8 cellular contexts compared by ENCODE assay signal in the genomic region with DNA sequence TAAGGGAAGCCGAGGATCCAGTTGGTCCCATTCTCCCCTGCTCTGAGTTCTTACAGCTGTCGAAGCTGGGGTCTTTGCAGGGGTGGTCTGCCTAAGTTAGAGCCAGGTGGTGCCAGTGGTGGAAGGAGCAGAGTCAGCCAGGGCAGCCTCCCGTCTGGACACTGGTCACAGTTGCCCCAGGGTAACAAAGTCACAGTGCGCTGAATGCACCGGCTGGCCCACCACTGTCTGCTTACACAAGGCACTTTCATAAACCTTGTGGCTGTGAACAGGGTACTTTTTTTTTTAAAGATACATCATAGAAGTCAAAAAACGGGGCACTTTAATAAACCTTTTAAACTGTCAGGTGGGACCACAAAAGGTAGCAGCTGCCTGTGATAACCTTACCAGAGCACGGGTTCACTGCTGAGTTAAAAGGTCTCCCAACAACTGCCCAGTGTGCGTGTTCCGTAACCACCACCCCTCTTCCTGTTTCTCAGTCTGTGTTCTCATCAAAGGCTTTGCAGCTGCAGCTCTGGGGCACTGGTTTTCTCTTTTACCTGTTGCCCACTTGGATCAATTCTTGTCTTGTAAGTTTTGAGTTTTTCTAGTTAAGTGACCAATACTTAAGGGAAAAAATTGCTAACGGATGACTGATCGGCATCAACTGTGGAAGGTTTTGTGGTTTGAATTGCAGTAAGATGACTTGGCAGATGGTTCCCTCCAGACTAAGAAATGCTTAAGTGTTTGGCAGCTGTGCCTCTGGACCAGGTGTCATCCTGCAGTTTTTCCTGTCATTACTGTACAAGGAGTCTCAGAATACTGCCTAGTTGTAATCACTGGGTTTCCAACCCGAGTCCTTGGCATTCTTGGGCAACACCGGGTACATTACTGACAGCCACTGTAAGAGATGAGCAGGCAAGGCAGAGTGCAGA. TPM values are rescaled to one million over a fixed set of nuclear protein-coding genes. Genes with fewer than 3 reads are reported as not detected.
DNase-seq lines count a peak whose midpoint lies in the region; ATAC-seq and TF ChIP-seq lines count a peak whose summit lies in the region.

No MANE protein-coding gene starts in this region.

- no peak overlapping the region for H2AFZ ChIP-seq in GM23248

- in situ Hi-C loops in GM23248 (cut with MboI): no loop called here

- H4K20me1 ChIP-seq in GM23248 (ENCODE audit: insufficient read depth): no peaks in the 10 kb centered on the region

- POLR2A ChIA-PET in activated CD4-positive, alpha-beta T cell treated with anti-CD3 and anti-CD28 coated beads for 36 hours (lab: Charles Lee): interaction anchor here (1.0 kb wide), 1 partner anchor 255 kb away, joined by 4 read pairs; no protein-coding TSS in a partner anchor

- H3K9me3 ChIP-seq in GM23248 (ENCODE audit: low read depth): no peaks in the 10 kb centered on the region

- peak overlapping the region; percentile 38 for H3K9ac ChIP-seq in GM23248

- H3K4me3 Mint-ChIP-seq in activated CD4-positive, alpha-beta T cell treated with anti-CD3 and anti-CD28 coated beads for 36 hours: peak overlapping the region; percentile 13
- H3K4me3 Mint-ChIP-seq in endothelial cell (ENCODE audit: unreplicated experiment): peak overlapping the region; percentile 69
- H3K4me3 Mint-ChIP-seq in osteocyte (ENCODE audit: unreplicated experiment): no peak overlapping the region

- peak overlapping the region; percentile 88 for H3K27ac Mint-ChIP-seq in activated CD4-positive, alpha-beta T cell treated with anti-CD3 and anti-CD28 coated beads for 36 hours
- H3K27ac Mint-ChIP-seq in endothelial cell (ENCODE audit: unreplicated experiment) (no peak overlapping the region), osteocyte (ENCODE audit: unreplicated experiment) (no peak overlapping the region)

- peaks cover 53% of the 10 kb centered on the region for H3F3A ChIP-seq in GM23248 (ENCODE audit: insufficient read depth)

- H3K27ac ChIP-seq in GM23248: peak overlapping the region; percentile 71

- no peak overlapping the region for H3K4me3 ChIP-seq in GM23248

- H3K9me3 Mint-ChIP-seq in activated CD4-positive, alpha-beta T cell treated with anti-CD3 and anti-CD28 coated beads for 36 hours (ENCODE audit: low read depth): no peaks in the 10 kb centered on the region
- H3K9me3 Mint-ChIP-seq in endothelial cell (ENCODE audit: unreplicated experiment) (no peaks in the 10 kb centered on the region), osteocyte (ENCODE audit: unreplicated experiment) (no peaks in the 10 kb centered on the region)

- H3K27me3 Mint-ChIP-seq in activated CD4-positive, alpha-beta T cell treated with anti-CD3 and anti-CD28 coated beads for 36 hours: no peaks in the 10 kb centered on the region
- no peaks in the 10 kb centered on the region for H3K27me3 Mint-ChIP-seq in endothelial cell (ENCODE audit: unreplicated experiment)
- H3K27me3 Mint-ChIP-seq in osteocyte (ENCODE audit: unreplicated experiment): no peaks in the 10 kb centered on the region

- ATAC-seq in activated CD4-positive, alpha-beta T cell treated with anti-CD3 and anti-CD28 coated beads for 36 hours: peak; percentile 89
- ATAC-seq in GM21367 (IDR thresholded peaks at IDR 0.05; ENCODE audit: unreplicated experiment): no peak

- H3K9me2 ChIP-seq in GM23248 (ENCODE audit: insufficient read depth): no peaks in the 10 kb centered on the region

- peaks cover 93% of the 10 kb centered on the region for H3K36me3 ChIP-seq in GM23248 (ENCODE audit: low read depth)

- intact Hi-C loops in activated CD4-positive, alpha-beta T cell treated with anti-CD3 and anti-CD28 coated beads for 36 hours (cut with DNase I, micrococcal nuclease): loop anchor here (1.0 to 5.0 kb wide), 10 partner anchors 56 to 313 kb away; partner anchors contain the start of genes DYNC1H1 (in 2 of the 2), HSP90AA1 (in 1 of the 2) and PPP2R5C (in 1 of the 2)

- CTCF ChIA-PET in activated CD4-positive, alpha-beta T cell treated with anti-CD3 and anti-CD28 coated beads for 36 hours (lab: Charles Lee): interaction anchor here (0.8 to 1.8 kb wide), 4 partner anchors 56 to 313 kb away, joined by 4 to 12 read pairs (median 5); partner anchors contain the start of gene DYNC1H1

- TF ChIP-seq CTCF in endothelial cell (IDR thresholded peaks at IDR 0.05; ENCODE audit: unreplicated experiment): no peak
- TF ChIP-seq CTCF in osteocyte (IDR thresholded peaks at IDR 0.05): no peak

- 73 to 74% methylated on average over 13 of the region's 13 CpGs for WGBS in GM23248 (ENCODE audit: low coverage in 1 of 2, low lambda C conversion rate in 2 of 2, missing lambda C conversion rate in 2 of 2), 2 experiments

- H3K79me2 ChIP-seq in GM23248 (ENCODE audit: insufficient read depth): peaks cover 37% of the 10 kb centered on the region

- H3K36me3 Mint-ChIP-seq in activated CD4-positive, alpha-beta T cell treated with anti-CD3 and anti-CD28 coated beads for 36 hours (ENCODE audit: low read depth): peaks cover 70% of the 10 kb centered on the region
- H3K36me3 Mint-ChIP-seq in endothelial cell (ENCODE audit: low read depth, unreplicated experiment) (peaks cover 57% of the 10 kb centered on the region), osteocyte (ENCODE audit: unreplicated experiment) (peaks cover 69% of the 10 kb centered on the region)

- H3K27me3 ChIP-seq in GM23248 (replicated peaks; ENCODE audit: insufficient read depth): no peaks in the 10 kb centered on the region

- DNase-seq in GM23248: peak; percentile 94
- peak; percentile 79 for DNase-seq in activated CD4-positive, alpha-beta T cell treated with anti-CD3 and anti-CD28 coated beads for 36 hours
- DNase-seq in endothelial cell (ENCODE audit: low spot score): no peak
- peak; percentile 5 to 48 (median 7) for DNase-seq in stimulated activated CD4-positive, alpha-beta T cell treated with anti-CD3 and anti-CD28 coated beads, TNF-alpha, amount 100 ng/mL, for 24 hours (ENCODE audit: low read depth in 3 of 3)
- no peak for DNase-seq in osteocyte (ENCODE audit: extremely low spot score, unreplicated experiment)
- DNase-seq in NCI-H1092 (lab: John Stamatoyannopoulos, UW): no peak
- DNase-seq in effector CD4-positive, alpha-beta T cell: no peak

- H3K4me2 ChIP-seq in GM23248 (ENCODE audit: unreplicated experiment): peak overlapping the region; percentile 51

- peaks cover 20% of the 10 kb centered on the region for H3K4me1 Mint-ChIP-seq in activated CD4-positive, alpha-beta T cell treated with anti-CD3 and anti-CD28 coated beads for 36 hours
- H3K4me1 Mint-ChIP-seq in endothelial cell (ENCODE audit: unreplicated experiment): no peaks in the 10 kb centered on the region
- H3K4me1 Mint-ChIP-seq in osteocyte (ENCODE audit: unreplicated experiment): no peaks in the 10 kb centered on the region

- peaks cover 14% of the 10 kb centered on the region for H3K4me1 ChIP-seq in GM23248 (ENCODE audit: insufficient read depth)

RNA-seq across cellular contexts. Expression of gene DYNC1H1, which starts 55.9 kb away (rescaled TPM):
- 391 and 475 TPM in 2 replicates for total RNA-seq in GM23248 (2014; rRNA removed; shearing (Covaris generic))
- polyA plus RNA-seq in GM23248 (2016; fragmentation: Nextera tagmentation; extraction: Ambion mirVana): 174 and 181 TPM in 2 replicates
- total RNA-seq in activated CD4-positive, alpha-beta T cell treated with anti-CD3 and anti-CD28 coated beads for 36 hours: 100 to 1,000 TPM; 283 to 293 TPM
- total RNA-seq in endothelial cell (ENCODE audit: unreplicated experiment) (662 TPM), osteocyte (821 and 886 TPM in 2 replicates)

Comparison
In these comparisons a context has a peak if more than half of its experiments do, and no peak if none do; other contexts are left out.
1. DNase-seq: peak in GM23248 (single experiment), activated CD4-positive, alpha-beta T cell treated with anti-CD3 and anti-CD28 coated beads for 36 hours (single experiment) and stimulated activated CD4-positive, alpha-beta T cell treated with anti-CD3 and anti-CD28 coated beads, TNF-alpha, amount 100 ng/mL, for 24 hours (3 of 3); none in endothelial cell (single experiment), osteocyte (single experiment), NCI-H1092 (single experiment) and effector CD4-positive, alpha-beta T cell (single experiment).